In genomic region chr4:86840858-86841257, GRCh38 we compare ENCODE assay signal across 21 cellular contexts. TPM values are rescaled to one million over a fixed set of nuclear protein-coding genes. Genes with fewer than 3 reads are reported as not detected.
"Had no signal": no experiment of that assay in that cellular context is flagged by ENCODE, and none has a peak within 500 bp of the region (broad histone marks: within the 10 kb centered on the region; RNA-seq: fewer than 3 reads in every experiment).

No MANE protein-coding gene starts in this region.

- DNase-seq: colonic mucosa; dermis blood vessel endothelial cell; glutamatergic neuron; immature natural killer cell; kidney; left colon; left ventricle myocardium superior; naive thymus-derived CD4-positive, alpha-beta T cell; nephron progenitor cell; stimulated activated CD4-positive, alpha-beta T cell treated with anti-CD3 and anti-CD28 coated beads, Interleukin-12 subunit alpha, Interleukin-12 subunit beta, amount 100 ng/mL, for 4 hours; stimulated activated naive CD4-positive, alpha-beta T cell; stomach; substantia nigra had no signal

- H3K36me3 Mint-ChIP-seq: immature natural killer cell; naive thymus-derived CD4-positive, alpha-beta T cell had no signal

- H3K27me3 ChIP-seq: colonic mucosa, gastroesophageal sphincter, stomach had no signal

- H3K27ac Mint-ChIP-seq: immature natural killer cell; naive thymus-derived CD4-positive, alpha-beta T cell had no signal

- H2AFZ ChIP-seq: parathyroid adenoma had no signal

- H3K9me3 ChIP-seq: colonic mucosa, gastroesophageal sphincter, prostate gland, stomach had no signal

- H3K9ac ChIP-seq: parathyroid adenoma had no signal

- H3K36me3 ChIP-seq: colonic mucosa, gastroesophageal sphincter, prostate gland, stomach had no signal

- H3K4me1 Mint-ChIP-seq: immature natural killer cell; naive thymus-derived CD4-positive, alpha-beta T cell; nephron progenitor cell had no signal

- H3K4me1 ChIP-seq: colonic mucosa, parathyroid adenoma, prostate gland, stomach had no signal

- H3K4me3 ChIP-seq: colonic mucosa, gastroesophageal sphincter, prostate gland, stomach had no signal

- ATAC-seq: gastroesophageal sphincter; left colon; left ventricle myocardium superior; naive thymus-derived CD4-positive, alpha-beta T cell; sciatic nerve had no signal

- H3K4me3 Mint-ChIP-seq: immature natural killer cell; naive thymus-derived CD4-positive, alpha-beta T cell; nephron progenitor cell had no signal

- H3K27ac ChIP-seq: colonic mucosa, gastroesophageal sphincter, parathyroid adenoma, prostate gland, stomach had no signal

RNA-seq across cellular contexts. Expression of gene SLC10A6, which starts 8.3 kb away (rescaled TPM):
- total RNA-seq: mononuclear cell, urinary bladder had no signal
- polyA plus RNA-seq: immature natural killer cell; naive thymus-derived CD4-positive, alpha-beta T cell had no signal

RNA-seq across cellular contexts. Expression of gene C4orf36, which starts 51.4 kb away (rescaled TPM):
- total RNA-seq: gastroesophageal sphincter; lung microvascular endothelial cell; mononuclear cell; naive thymus-derived CD4-positive, alpha-beta T cell; skeletal muscle tissue had no signal
- polyA plus RNA-seq: naive thymus-derived CD4-positive, alpha-beta T cell had no signal
